In the genomic region with DNA sequence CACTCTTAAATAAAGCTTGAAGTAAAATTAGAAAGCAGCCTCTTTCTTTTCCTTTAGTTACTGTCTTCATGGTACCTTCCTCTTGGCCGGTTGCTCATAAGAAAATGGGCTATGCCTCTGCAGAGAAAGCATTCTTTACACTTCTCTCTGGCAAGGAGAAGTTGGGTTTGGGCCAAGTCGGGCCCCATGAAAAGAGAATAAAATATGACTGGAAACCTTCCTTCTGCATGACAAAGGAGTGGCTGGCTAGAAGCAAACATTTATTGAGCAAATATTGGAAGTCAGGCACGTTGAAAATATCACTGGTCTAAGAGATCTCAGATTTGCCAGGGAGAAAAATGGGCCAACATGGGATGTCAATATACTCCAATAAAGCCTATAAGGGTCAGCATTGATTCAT, we compare ENCODE assay signal across 32 cellular contexts.
"Had no signal": no experiment of that assay in that cellular context is flagged by ENCODE, and none has a peak within 500 bp of the region (broad histone marks: within the 10 kb centered on the region; RNA-seq: fewer than 3 reads in every experiment).

No MANE protein-coding gene starts in this region.

- H3K4me1 ChIP-seq: adrenal gland, body of pancreas, breast epithelium had no signal

- H3K27ac ChIP-seq: adrenal gland, body of pancreas, brain microvascular endothelial cell, breast epithelium, VCaP had no signal

- H3K36me3 ChIP-seq: adrenal gland, brain microvascular endothelial cell, breast epithelium had no signal

- H3K27me3 ChIP-seq: adrenal gland, body of pancreas, brain microvascular endothelial cell, breast epithelium had no signal

- H3K9me3 ChIP-seq: adrenal gland, body of pancreas, breast epithelium had no signal

- ATAC-seq: activated CD8-positive, alpha-beta T cell treated with anti-CD3 and anti-CD28 coated beads for 36 hours; activated naive CD4-positive, alpha-beta T cell treated with anti-CD3 and anti-CD28 coated beads, Interleukin-2, amount 50 U/mL, for 72 hours; activated T-cell treated with anti-CD3 and anti-CD28 coated beads, Interleukin-2, amount 50 U/mL, for 4 hours; activated T-cell treated with anti-CD3 and anti-CD28 coated beads, Interleukin-2, amount 50 U/mL, for 72 hours; activated T-helper 17 cell treated with anti-CD3 and anti-CD28 coated beads, Interleukin-2, amount 50 U/mL, for 72 hours; body of pancreas had no signal

- DNase-seq: activated B cell treated with CpG ODN at 0.5 μM for 24 hours; activated CD4-positive, alpha-beta memory T cell treated with anti-CD3 and anti-CD28 coated beads for 36 hours; activated CD4-positive, alpha-beta T cell treated with anti-CD3 and anti-CD28 coated beads for 4 hours; activated CD4-positive, alpha-beta T cell treated with anti-CD3 and anti-CD28 coated beads, Interleukin-2, amount 10 ng/mL, durations not matched to agents 24 days and 14 days; activated CD4-positive, alpha-beta T cell treated with anti-CD3 and anti-CD28 coated beads, Interleukin-2, amount 50 U/mL, for 1 hour; activated CD4-positive, alpha-beta T cell treated with anti-CD3 and anti-CD28 coated beads, Interleukin-2, amount 50 U/mL, for 4 hours; activated CD4-positive, CD25-positive, alpha-beta regulatory T cell treated with anti-CD3 and anti-CD28 coated beads, Interleukin-2, amount 50 U/mL, for 72 hours; activated CD8-positive, alpha-beta memory T cell treated with anti-CD3 and anti-CD28 coated beads, Interleukin-2, amount 50 U/mL, for 4 hours; activated CD8-positive, alpha-beta T cell treated with anti-CD3 and anti-CD28 coated beads for 36 hours; activated effector memory CD4-positive, alpha-beta T cell treated with anti-CD3 and anti-CD28 coated beads, Interleukin-2, amount 50 U/mL, for 16 hours; activated gamma-delta T cell treated with Interleukin-2 at 50 U/mL for 16 hours; activated naive CD4-positive, alpha-beta T cell; activated naive CD4-positive, alpha-beta T cell treated with anti-CD3 and anti-CD28 coated beads for 36 hours; activated naive CD4-positive, alpha-beta T cell treated with anti-CD3 and anti-CD28 coated beads, Interleukin-2, amount 50 U/mL, for 16 hours; activated naive CD8-positive, alpha-beta T cell treated with anti-CD3 and anti-CD28 coated beads for 36 hours; activated T-cell treated with anti-CD3 and anti-CD28 coated beads for 4 hours; activated T-cell treated with anti-CD3 and anti-CD28 coated beads, Interleukin-2, amount 50 U/mL, for 1 hour; activated T-cell treated with anti-CD3 and anti-CD28 coated beads, Interleukin-2, amount 50 U/mL, for 4 hours; activated T-cell treated with anti-CD3 and anti-CD28 coated beads, Interleukin-2, amount 50 U/mL, for 72 hours; adrenal gland; amniotic stem cell; aorta; body of pancreas; brain microvascular endothelial cell; central memory CD4-positive, alpha-beta T cell; T-helper 1 cell; T-helper 2 cell; T-helper 9 cell had no signal

- H3K4me3 ChIP-seq: adrenal gland, body of pancreas, breast epithelium had no signal
